ENCODE assay signal across 8 cellular contexts in genomic region chr6:156686429-156686939, GRCh38.
DNase-seq lines count a peak whose midpoint lies in the region; ATAC-seq, FAIRE-seq and TF ChIP-seq lines count a peak whose summit lies in the region.

No MANE protein-coding gene starts in this region.

- ATAC-seq in activated CD4-positive, CD25-positive, alpha-beta regulatory T cell treated with anti-CD3 and anti-CD28 coated beads, Interleukin-2, amount 50 U/mL, for 24 hours = peak; percentile 20 to 22

- 0 to 1% methylated on average over 7 to 10 of the region's 11 CpGs for WGBS in mesodermal cell (ENCODE audit: insufficient coverage in 2 of 2), 2 experiments

- no peak for TF ChIP-seq CTCF in endothelial cell of umbilical vein (IDR thresholded peaks at IDR 0.05; ENCODE audit: extremely low read depth in 1 of 2, insufficient read depth in 1 of 2, low read depth in 1 of 2, low read length in 2 of 2)

- peak overlapping the region; percentile 98 for H3K27ac ChIP-seq in endothelial cell of umbilical vein (ENCODE audit: insufficient read depth, low read depth, low read length)
- H3K27ac ChIP-seq in mesodermal cell (ENCODE audit: low read depth, low read length, severe bottlenecking) = peak overlapping the region; percentile 100
- H3K27ac ChIP-seq in temporal lobe (ENCODE audit: low read depth, low read length) = peak overlapping the region; percentile 99

- CTCF ChIA-PET in endothelial cell of umbilical vein (lab: Charles Lee) = interaction anchor here (0.7 to 1.6 kb wide), 10 partner anchors 9 to 333 kb away, joined by 3 to 4 read pairs (median 3); partner anchors contain the start of gene ARID1B

- no peaks in the 10 kb centered on the region for H3K27me3 ChIP-seq in H7 (ENCODE audit: control insufficient read depth, insufficient read depth, low read length)
- H3K27me3 ChIP-seq in endothelial cell of umbilical vein (ENCODE audit: control insufficient read depth in 2 of 2, insufficient read depth in 2 of 2, low read length in 2 of 2) = peaks cover 5 to 18% of the 10 kb centered on the region in 2 experiments

- H3K4me3 ChIP-seq in H7 (ENCODE audit: insufficient read depth, low read depth, low read length) (peak overlapping the region; percentile 64), endothelial cell of umbilical vein (replicated peaks in 1 of 3; ENCODE audit: insufficient read depth in 1 of 3, low read depth in 1 of 3, low read length in 3 of 3) (peak overlapping the region; percentile 59 to 86 (median 82)), mesodermal cell (ENCODE audit: extremely low read depth, insufficient read depth, low read length, poor library complexity, severe bottlenecking) (peak overlapping the region; percentile 69)

- intact Hi-C loops in endothelial cell of umbilical vein (cut with micrococcal nuclease) = loop anchor here (1.0 to 10.0 kb wide), 8 partner anchors 38 to 1362 kb away; no protein-coding TSS in a partner anchor

- no peaks in the 10 kb centered on the region for H3K79me2 ChIP-seq in endothelial cell of umbilical vein (ENCODE audit: control insufficient read depth, insufficient read depth, low read length)

- DNase-seq in D341Med (ENCODE audit: low spot score) (peak; percentile 72), H7 (peak; percentile 74), NCI-H2029 treated with DMSO at 0.1 percent for 48 hours (lab: John Stamatoyannopoulos, UW) (peak; percentile 84), endothelial cell of umbilical vein (ENCODE audit: low read depth, low spot score) (peak; percentile 81), OCI-M2 (lab: John Stamatoyannopoulos, UW; ENCODE audit: unreplicated experiment) (no peak)

- FAIRE-seq in endothelial cell of umbilical vein (lab: Jason Lieb, UNC) = peak; percentile 77

- no peak for TF ChIP-seq POLR2A in endothelial cell of umbilical vein (IDR thresholded peaks at IDR 0.05; ENCODE audit: low read depth, low read length)

- peak overlapping the region; percentile 99 for H3K9ac ChIP-seq in endothelial cell of umbilical vein (replicated peaks; ENCODE audit: extremely low read depth, insufficient read depth, low read length)

- no peaks in the 10 kb centered on the region for H4K20me1 ChIP-seq in endothelial cell of umbilical vein (replicated peaks; ENCODE audit: control insufficient read depth, extremely low read depth, insufficient read depth, low read length)

- no TSS peak for BruUV-seq in endothelial cell of umbilical vein (replicated peaks; lab: Mats Ljungman, UMichigan)

- peak overlapping the region; percentile 86 for H2AFZ ChIP-seq in endothelial cell of umbilical vein (ENCODE audit: low read depth, low read length)

- POLR2A ChIA-PET in endothelial cell of umbilical vein (lab: Charles Lee) = no interaction called here

- H3K9me3 ChIP-seq in endothelial cell of umbilical vein (replicated peaks; ENCODE audit: control insufficient read depth, insufficient read depth, low read length) = no peaks in the 10 kb centered on the region
- no peaks in the 10 kb centered on the region for H3K9me3 ChIP-seq in mesodermal cell (ENCODE audit: control insufficient read depth, low read length)

- no peaks in the 10 kb centered on the region for H3K9me1 ChIP-seq in endothelial cell of umbilical vein (replicated peaks; ENCODE audit: control insufficient read depth, extremely low read depth, insufficient read depth, low read length)

- peak overlapping the region; percentile 90 for H3K4me2 ChIP-seq in endothelial cell of umbilical vein (ENCODE audit: insufficient read depth, low read length)

- no peaks in the 10 kb centered on the region for H3K36me3 ChIP-seq in H7 (replicated peaks; ENCODE audit: control insufficient read depth, insufficient read depth, low read length)
- no peaks in the 10 kb centered on the region for H3K36me3 ChIP-seq in endothelial cell of umbilical vein (ENCODE audit: control insufficient read depth in 2 of 2, extremely low read depth in 1 of 2, insufficient read depth in 2 of 2, low read length in 2 of 2)
- no peaks in the 10 kb centered on the region for H3K36me3 ChIP-seq in mesodermal cell (ENCODE audit: control insufficient read depth, insufficient read depth, low read length)

- dilution Hi-C loops in endothelial cell of umbilical vein (cut with MboI; ENCODE audit: extremely low pct_ligation_motif_present, low sequenced_read_pairs) = no loop called here

- peaks cover 11% of the 10 kb centered on the region for H3K4me1 ChIP-seq in endothelial cell of umbilical vein (ENCODE audit: control insufficient read depth, extremely low read depth, insufficient read depth, low read length)
- peaks cover 5% of the 10 kb centered on the region for H3K4me1 ChIP-seq in mesodermal cell (ENCODE audit: control insufficient read depth, insufficient read depth, low read length, poor library complexity, severe bottlenecking)

TF ChIP-seq in endothelial cell of umbilical vein, 7 proteins besides CTCF, POLR2A, EP300 and RAD21:
- no peak for TF ChIP-seq EZH2 (IDR thresholded peaks at IDR 0.05; ENCODE audit: borderline replicate concordance, low read depth, low read length, severe bottlenecking)
- TF ChIP-seq FOS (IDR thresholded peaks at IDR 0.05; ENCODE audit: borderline replicate concordance, insufficient read depth, low read length) = no peak
